ENCODE assay signal across 24 cellular contexts in the genomic region with DNA sequence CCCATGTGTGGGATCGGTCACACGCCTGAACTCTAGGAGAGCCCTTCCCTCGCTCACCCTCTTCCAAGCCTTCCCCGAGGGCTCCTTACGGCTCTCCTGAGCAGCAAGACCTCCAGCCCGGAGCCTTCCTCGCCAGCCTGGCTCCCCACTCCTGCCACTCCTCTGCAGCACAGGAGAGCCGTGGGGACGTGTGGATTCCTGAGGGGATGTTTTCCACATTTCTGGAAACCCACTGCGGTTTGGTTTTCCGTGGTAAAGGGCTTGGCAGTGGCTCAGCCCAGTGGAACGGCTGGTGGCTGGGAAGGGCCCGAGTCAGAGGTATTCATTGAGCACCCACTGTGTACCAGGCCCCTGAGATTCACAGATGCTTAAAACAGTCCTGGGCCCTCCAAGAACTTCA.
"Had no signal": no experiment of that assay in that cellular context is flagged by ENCODE, and none has a peak within 500 bp of the region (broad histone marks: within the 10 kb centered on the region; RNA-seq: fewer than 3 reads in every experiment).

No MANE protein-coding gene starts in this region.

- DNase-seq: activated B cell treated with CpG ODN at 0.5 μM for 24 hours; activated CD4-positive, alpha-beta memory T cell treated with anti-CD3 and anti-CD28 coated beads, Interleukin-2, amount 10 ng/mL, durations not matched to agents 7 days and 5 days; activated CD4-positive, alpha-beta T cell treated with anti-CD3 and anti-CD28 coated beads for 48 hours; activated CD4-positive, alpha-beta T cell treated with anti-CD3 and anti-CD28 coated beads, Interleukin-2, amount 10 ng/mL, durations not matched to agents 7 days and 5 days; activated CD4-positive, alpha-beta T cell treated with anti-CD3 and anti-CD28 coated beads, Interleukin-2, amount 50 U/mL, for 48 hours; activated CD4-positive, CD25-positive, alpha-beta regulatory T cell treated with anti-CD3 and anti-CD28 coated beads, Interleukin-2, amount 50 U/mL, for 72 hours; activated CD8-positive, alpha-beta memory T cell treated with anti-CD3 and anti-CD28 coated beads for 24 hours; activated CD8-positive, alpha-beta memory T cell treated with anti-CD3 and anti-CD28 coated beads, Interleukin-2, amount 10 ng/mL, durations not matched to agents 7 days and 5 days; activated CD8-positive, alpha-beta memory T cell treated with anti-CD3 and anti-CD28 coated beads, Interleukin-2, amount 50 U/mL, for 48 hours; activated CD8-positive, alpha-beta T cell treated with anti-CD3 and anti-CD28 coated beads, Interleukin-2, amount 10 ng/mL, durations not matched to agents 7 days and 5 days; activated effector memory CD4-positive, alpha-beta T cell treated with Interleukin-2 at 50 U/mL for 16 hours; activated gamma-delta T cell; activated naive CD4-positive, alpha-beta T cell treated with anti-CD3 and anti-CD28 coated beads, Interleukin-2, amount 10 ng/mL, durations not matched to agents 7 days and 5 days; activated naive CD4-positive, alpha-beta T cell treated with Interleukin-2 at 50 U/mL for 16 hours; activated naive CD8-positive, alpha-beta T cell treated with anti-CD3 and anti-CD28 coated beads, Interleukin-2, amount 10 ng/mL, durations not matched to agents 7 days and 5 days; activated naive CD8-positive, alpha-beta T cell treated with anti-CD3 and anti-CD28 coated beads, Interleukin-2, amount 50 U/mL, for 24 hours; activated T-cell treated with anti-CD3 and anti-CD28 coated beads, Interleukin-2, amount 50 U/mL, for 24 hours; activated T-cell treated with anti-CD3 and anti-CD28 coated beads, Interleukin-2, amount 50 U/mL, for 48 hours; amygdala; anterior cingulate cortex; central memory CD4-positive, alpha-beta T cell; T-helper 1 cell; T-helper 2 cell; T-helper 9 cell had no signal

- ATAC-seq: activated CD8-positive, alpha-beta memory T cell treated with anti-CD3 and anti-CD28 coated beads, Interleukin-2, amount 10 ng/mL, durations not matched to agents 7 days and 5 days; activated CD8-positive, alpha-beta T cell treated with anti-CD3 and anti-CD28 coated beads, Interleukin-2, amount 10 ng/mL, durations not matched to agents 7 days and 5 days; activated naive CD8-positive, alpha-beta T cell treated with anti-CD3 and anti-CD28 coated beads, Interleukin-2, amount 50 U/mL, for 24 hours had no signal
